1 cellular context compared by ENCODE assay signal in the genomic region with DNA sequence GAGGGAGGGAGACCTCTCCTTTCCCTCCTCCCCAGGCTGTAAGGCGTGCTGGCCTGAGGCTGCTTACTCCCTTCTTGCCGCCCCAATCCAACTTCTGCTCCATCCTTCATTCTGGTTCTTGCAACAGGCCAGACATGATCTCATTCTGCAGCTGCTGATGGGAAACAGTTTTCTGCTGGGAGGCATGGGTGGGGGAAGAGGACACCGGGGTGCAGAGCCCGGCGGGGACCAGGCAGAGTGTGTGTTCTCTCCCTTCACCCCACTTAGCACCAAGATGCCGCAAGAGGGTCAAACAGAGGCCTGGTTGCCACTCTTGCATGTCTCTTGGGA.
TF ChIP-seq lines count a peak whose summit lies in the region.

No MANE protein-coding gene starts in this region.

TF ChIP-seq in HepG2, 621 proteins besides CTCF, POLR2A, EP300 and RAD21 (continued from another document):
- TF ChIP-seq ZNF639 (CRISPR knock-in tag; conservative IDR thresholded peaks at IDR 0.05) (no peak), RELA (CRISPR knock-in tag; IDR thresholded peaks at IDR 0.05) (no peak), ZNF318 (CRISPR knock-in tag; IDR thresholded peaks at IDR 0.05) (no peak), ARID2 (CRISPR knock-in tag; IDR thresholded peaks at IDR 0.05; ENCODE audit: borderline replicate concordance) (no peak)
TF ChIP-seq in HepG2: peak in this region for 0.
